ENCODE assay signal across 1 cellular context in the genomic region with DNA sequence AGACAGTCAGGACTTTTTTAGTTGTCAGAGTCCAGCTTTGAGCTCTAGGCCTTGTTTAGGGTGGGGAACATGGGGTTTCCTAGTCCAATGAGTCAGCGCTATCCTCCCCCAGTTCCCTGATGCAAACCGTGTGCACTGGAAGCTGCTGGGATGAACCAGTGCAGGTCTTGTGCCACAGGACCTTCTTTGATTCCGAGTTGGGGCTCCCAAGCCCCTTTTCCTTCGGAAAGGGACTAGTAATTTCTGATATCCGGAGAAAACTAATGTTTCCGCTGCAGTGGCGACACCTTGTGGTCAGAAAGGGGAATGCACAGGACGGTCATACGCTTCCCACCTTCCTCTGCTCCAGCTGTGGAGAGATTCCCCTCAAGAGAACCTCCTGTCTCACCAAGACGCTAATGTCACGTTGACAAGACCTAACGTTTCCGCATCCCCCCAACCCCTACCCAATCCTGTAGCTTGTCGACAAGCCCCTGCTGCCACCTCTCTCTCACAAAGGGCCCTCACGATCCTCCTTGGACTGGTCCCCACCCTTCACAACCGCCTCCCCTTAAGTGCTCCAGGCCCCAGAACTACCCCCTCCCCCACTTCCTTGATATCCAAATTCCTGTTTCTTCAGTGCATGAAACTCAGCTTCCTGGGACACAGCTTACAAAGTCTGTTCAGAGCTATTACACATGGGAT.
TF ChIP-seq lines count a peak whose summit lies in the region.

No MANE protein-coding gene starts in this region.

TF ChIP-seq in K562, 482 proteins besides CTCF, POLR2A, EP300 and RAD21 (continued from another document and continues in another):
- no peak for TF ChIP-seq CAMTA2 (CRISPR knock-in tag; conservative IDR thresholded peaks at IDR 0.05)
- TF ChIP-seq, protein P1, sequence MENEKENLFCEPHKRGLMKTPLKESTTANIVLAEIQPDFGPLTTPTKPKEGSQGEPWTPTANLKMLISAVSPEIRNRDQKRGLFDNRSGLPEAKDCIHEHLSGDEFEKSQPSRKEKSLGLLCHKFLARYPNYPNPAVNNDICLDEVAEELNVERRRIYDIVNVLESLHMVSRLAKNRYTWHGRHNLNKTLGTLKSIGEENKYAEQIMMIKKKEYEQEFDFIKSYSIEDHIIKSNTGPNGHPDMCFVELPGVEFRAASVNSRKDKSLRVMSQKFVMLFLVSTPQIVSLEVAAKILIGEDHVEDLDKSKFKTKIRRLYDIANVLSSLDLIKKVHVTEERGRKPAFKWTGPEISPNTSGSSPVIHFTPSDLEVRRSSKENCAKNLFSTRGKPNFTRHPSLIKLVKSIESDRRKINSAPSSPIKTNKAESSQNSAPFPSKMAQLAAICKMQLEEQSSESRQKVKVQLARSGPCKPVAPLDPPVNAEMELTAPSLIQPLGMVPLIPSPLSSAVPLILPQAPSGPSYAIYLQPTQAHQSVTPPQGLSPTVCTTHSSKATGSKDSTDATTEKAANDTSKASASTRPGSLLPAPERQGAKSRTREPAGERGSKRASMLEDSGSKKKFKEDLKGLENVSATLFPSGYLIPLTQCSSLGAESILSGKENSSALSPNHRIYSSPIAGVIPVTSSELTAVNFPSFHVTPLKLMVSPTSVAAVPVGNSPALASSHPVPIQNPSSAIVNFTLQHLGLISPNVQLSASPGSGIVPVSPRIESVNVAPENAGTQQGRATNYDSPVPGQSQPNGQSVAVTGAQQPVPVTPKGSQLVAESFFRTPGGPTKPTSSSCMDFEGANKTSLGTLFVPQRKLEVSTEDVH (IDR thresholded peaks at IDR 0.05; ENCODE audit: low read depth, partially characterized antibody) = no peak
- TF ChIP-seq, protein P2, sequence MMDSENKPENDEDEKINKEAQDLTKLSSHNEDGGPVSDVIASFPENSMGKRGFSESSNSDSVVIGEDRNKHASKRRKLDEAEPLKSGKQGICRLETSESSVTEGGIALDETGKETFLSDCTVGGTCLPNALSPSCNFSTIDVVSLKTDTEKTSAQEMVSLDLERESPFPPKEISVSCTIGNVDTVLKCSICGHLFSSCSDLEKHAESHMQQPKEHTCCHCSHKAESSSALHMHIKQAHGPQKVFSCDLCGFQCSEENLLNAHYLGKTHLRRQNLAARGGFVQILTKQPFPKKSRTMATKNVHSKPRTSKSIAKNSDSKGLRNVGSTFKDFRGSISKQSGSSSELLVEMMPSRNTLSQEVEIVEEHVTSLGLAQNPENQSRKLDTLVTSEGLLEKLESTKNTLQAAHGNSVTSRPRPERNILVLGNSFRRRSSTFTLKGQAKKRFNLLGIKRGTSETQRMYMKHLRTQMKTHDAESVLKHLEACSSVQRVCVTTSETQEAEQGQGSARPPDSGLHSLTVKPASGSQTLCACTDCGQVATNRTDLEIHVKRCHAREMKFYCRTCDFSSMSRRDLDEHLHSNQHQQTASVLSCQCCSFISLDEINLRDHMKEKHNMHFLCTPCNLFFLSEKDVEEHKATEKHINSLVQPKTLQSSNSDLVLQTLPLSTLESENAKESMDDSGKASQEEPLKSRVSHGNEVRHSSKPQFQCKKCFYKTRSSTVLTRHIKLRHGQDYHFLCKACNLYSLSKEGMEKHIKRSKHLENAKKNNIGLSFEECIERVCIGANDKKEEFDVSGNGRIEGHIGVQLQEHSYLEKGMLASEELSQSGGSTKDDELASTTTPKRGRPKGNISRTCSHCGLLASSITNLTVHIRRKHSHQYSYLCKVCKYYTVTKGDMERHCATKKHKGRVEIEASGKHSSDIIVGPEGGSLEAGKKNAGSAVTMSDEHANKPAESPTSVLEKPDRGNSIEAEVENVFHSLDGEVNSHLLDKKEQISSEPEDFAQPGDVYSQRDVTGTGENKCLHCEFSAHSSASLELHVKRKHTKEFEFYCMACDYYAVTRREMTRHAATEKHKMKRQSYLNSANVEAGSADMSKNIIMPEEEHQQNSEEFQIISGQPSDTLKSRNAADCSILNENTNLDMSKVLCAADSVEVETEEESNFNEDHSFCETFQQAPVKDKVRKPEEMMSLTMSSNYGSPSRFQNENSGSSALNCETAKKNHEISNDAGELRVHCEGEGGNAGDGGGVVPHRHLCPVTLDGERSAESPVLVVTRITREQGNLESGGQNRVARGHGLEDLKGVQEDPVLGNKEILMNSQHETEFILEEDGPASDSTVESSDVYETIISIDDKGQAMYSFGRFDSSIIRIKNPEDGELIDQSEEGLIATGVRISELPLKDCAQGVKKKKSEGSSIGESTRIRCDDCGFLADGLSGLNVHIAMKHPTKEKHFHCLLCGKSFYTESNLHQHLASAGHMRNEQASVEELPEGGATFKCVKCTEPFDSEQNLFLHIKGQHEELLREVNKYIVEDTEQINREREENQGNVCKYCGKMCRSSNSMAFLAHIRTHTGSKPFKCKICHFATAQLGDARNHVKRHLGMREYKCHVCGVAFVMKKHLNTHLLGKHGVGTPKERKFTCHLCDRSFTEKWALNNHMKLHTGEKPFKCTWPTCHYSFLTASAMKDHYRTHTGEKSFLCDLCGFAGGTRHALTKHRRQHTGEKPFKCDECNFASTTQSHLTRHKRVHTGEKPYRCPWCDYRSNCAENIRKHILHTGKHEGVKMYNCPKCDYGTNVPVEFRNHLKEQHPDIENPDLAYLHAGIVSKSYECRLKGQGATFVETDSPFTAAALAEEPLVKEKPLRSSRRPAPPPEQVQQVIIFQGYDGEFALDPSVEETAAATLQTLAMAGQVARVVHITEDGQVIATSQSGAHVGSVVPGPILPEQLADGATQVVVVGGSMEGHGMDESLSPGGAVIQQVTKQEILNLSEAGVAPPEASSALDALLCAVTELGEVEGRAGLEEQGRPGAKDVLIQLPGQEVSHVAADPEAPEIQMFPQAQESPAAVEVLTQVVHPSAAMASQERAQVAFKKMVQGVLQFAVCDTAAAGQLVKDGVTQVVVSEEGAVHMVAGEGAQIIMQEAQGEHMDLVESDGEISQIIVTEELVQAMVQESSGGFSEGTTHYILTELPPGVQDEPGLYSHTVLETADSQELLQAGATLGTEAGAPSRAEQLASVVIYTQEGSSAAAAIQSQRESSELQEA (IDR thresholded peaks at IDR 0.05; ENCODE audit: low read depth) = no peak
- TF ChIP-seq, protein P3, sequence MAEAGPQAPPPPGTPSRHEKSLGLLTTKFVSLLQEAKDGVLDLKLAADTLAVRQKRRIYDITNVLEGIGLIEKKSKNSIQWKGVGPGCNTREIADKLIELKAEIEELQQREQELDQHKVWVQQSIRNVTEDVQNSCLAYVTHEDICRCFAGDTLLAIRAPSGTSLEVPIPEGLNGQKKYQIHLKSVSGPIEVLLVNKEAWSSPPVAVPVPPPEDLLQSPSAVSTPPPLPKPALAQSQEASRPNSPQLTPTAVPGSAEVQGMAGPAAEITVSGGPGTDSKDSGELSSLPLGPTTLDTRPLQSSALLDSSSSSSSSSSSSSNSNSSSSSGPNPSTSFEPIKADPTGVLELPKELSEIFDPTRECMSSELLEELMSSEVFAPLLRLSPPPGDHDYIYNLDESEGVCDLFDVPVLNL (CRISPR knock-in tag; IDR thresholded peaks at IDR 0.05; ENCODE audit: low read depth) = no peak
- TF ChIP-seq NFRKB (IDR thresholded peaks at IDR 0.05; ENCODE audit: low read depth) = no peak
- TF ChIP-seq, protein P4, sequence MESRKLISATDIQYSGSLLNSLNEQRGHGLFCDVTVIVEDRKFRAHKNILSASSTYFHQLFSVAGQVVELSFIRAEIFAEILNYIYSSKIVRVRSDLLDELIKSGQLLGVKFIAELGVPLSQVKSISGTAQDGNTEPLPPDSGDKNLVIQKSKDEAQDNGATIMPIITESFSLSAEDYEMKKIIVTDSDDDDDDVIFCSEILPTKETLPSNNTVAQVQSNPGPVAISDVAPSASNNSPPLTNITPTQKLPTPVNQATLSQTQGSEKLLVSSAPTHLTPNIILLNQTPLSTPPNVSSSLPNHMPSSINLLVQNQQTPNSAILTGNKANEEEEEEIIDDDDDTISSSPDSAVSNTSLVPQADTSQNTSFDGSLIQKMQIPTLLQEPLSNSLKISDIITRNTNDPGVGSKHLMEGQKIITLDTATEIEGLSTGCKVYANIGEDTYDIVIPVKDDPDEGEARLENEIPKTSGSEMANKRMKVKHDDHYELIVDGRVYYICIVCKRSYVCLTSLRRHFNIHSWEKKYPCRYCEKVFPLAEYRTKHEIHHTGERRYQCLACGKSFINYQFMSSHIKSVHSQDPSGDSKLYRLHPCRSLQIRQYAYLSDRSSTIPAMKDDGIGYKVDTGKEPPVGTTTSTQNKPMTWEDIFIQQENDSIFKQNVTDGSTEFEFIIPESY (CRISPR knock-in tag; IDR thresholded peaks at IDR 0.05) = no peak
- no peak for TF ChIP-seq ZNF274 (IDR thresholded peaks at IDR 0.05; ENCODE audit: borderline replicate concordance, low read depth, low read length)
- TF ChIP-seq NCOA2 (IDR thresholded peaks at IDR 0.05; ENCODE audit: partially characterized antibody in 2 of 2) = no peak
- TF ChIP-seq PHF8 (IDR thresholded peaks at IDR 0.05; ENCODE audit: borderline replicate concordance, low read length) = no peak
- TF ChIP-seq TEAD1 (CRISPR knock-in tag; IDR thresholded peaks at IDR 0.05) = no peak
- TF ChIP-seq RBM22 (IDR thresholded peaks at IDR 0.05; ENCODE audit: low read depth, low read length, poor library complexity, severe bottlenecking) = no peak
- TF ChIP-seq ZZZ3 (IDR thresholded peaks at IDR 0.05) = no peak
- no peak for TF ChIP-seq SMAD4 (CRISPR knock-in tag; conservative IDR thresholded peaks at IDR 0.05)
- no peak for TF ChIP-seq CXXC5 (CRISPR knock-in tag; IDR thresholded peaks at IDR 0.05)
- no peak for TF ChIP-seq SIRT6 (IDR thresholded peaks at IDR 0.05; ENCODE audit: low read depth, low read length)
- TF ChIP-seq, protein P5, sequence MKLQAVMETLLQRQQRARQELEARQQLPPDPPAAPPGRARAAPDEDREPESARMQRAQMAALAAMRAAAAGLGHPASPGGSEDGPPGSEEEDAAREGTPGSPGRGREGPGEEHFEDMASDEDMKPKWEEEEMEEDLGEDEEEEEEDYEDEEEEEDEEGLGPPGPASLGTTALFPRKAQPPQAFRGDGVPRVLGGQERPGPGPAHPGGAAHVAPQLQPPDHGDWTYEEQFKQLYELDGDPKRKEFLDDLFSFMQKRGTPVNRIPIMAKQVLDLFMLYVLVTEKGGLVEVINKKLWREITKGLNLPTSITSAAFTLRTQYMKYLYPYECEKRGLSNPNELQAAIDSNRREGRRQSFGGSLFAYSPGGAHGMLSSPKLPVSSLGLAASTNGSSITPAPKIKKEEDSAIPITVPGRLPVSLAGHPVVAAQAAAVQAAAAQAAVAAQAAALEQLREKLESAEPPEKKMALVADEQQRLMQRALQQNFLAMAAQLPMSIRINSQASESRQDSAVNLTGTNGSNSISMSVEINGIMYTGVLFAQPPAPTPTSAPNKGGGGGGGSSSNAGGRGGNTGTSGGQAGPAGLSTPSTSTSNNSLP (IDR thresholded peaks at IDR 0.05; ENCODE audit: borderline replicate concordance, low read depth, low read length) = no peak
- no peak for TF ChIP-seq ZNF707 (CRISPR knock-in tag; conservative IDR thresholded peaks at IDR 0.05)
- TF ChIP-seq POU5F1 (IDR thresholded peaks at IDR 0.05; ENCODE audit: borderline replicate concordance, low read depth, low read length, partially characterized antibody) = no peak
- TF ChIP-seq SETDB1 (IDR thresholded peaks at IDR 0.05; ENCODE audit: low read length) = no peak
- TF ChIP-seq, protein P6, sequence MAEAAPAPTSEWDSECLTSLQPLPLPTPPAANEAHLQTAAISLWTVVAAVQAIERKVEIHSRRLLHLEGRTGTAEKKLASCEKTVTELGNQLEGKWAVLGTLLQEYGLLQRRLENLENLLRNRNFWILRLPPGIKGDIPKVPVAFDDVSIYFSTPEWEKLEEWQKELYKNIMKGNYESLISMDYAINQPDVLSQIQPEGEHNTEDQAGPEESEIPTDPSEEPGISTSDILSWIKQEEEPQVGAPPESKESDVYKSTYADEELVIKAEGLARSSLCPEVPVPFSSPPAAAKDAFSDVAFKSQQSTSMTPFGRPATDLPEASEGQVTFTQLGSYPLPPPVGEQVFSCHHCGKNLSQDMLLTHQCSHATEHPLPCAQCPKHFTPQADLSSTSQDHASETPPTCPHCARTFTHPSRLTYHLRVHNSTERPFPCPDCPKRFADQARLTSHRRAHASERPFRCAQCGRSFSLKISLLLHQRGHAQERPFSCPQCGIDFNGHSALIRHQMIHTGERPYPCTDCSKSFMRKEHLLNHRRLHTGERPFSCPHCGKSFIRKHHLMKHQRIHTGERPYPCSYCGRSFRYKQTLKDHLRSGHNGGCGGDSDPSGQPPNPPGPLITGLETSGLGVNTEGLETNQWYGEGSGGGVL (CRISPR knock-in tag; IDR thresholded peaks at IDR 0.05) = no peak
- TF ChIP-seq HDAC6 (IDR thresholded peaks at IDR 0.05; ENCODE audit: low read depth, low read length) = no peak
- TF ChIP-seq, protein P7, sequence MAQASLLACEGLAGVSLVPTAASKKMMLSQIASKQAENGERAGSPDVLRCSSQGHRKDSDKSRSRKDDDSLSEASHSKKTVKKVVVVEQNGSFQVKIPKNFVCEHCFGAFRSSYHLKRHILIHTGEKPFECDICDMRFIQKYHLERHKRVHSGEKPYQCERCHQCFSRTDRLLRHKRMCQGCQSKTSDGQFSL (CRISPR knock-in tag; IDR thresholded peaks at IDR 0.05) = no peak
- TF ChIP-seq, protein P7 (tag; IDR thresholded peaks at IDR 0.05) = no peak
- TF ChIP-seq MAFK (IDR thresholded peaks at IDR 0.05; ENCODE audit: low read length) = no peak
- TF ChIP-seq BRF1 (IDR thresholded peaks at IDR 0.05; ENCODE audit: borderline replicate concordance, extremely low read depth, insufficient read length) = no peak
- no peak for TF ChIP-seq EGR1 (conservative IDR thresholded peaks at IDR 0.05)
- TF ChIP-seq ZNF212 (CRISPR knock-in tag; IDR thresholded peaks at IDR 0.05) = no peak
- no peak for TF ChIP-seq ZNF12 (CRISPR knock-in tag; IDR thresholded peaks at IDR 0.05)
- TF ChIP-seq, protein P8, sequence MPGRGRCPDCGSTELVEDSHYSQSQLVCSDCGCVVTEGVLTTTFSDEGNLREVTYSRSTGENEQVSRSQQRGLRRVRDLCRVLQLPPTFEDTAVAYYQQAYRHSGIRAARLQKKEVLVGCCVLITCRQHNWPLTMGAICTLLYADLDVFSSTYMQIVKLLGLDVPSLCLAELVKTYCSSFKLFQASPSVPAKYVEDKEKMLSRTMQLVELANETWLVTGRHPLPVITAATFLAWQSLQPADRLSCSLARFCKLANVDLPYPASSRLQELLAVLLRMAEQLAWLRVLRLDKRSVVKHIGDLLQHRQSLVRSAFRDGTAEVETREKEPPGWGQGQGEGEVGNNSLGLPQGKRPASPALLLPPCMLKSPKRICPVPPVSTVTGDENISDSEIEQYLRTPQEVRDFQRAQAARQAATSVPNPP (IDR thresholded peaks at IDR 0.05; ENCODE audit: borderline replicate concordance, insufficient read depth, insufficient read length) = no peak
- no peak for TF ChIP-seq ELF4 (CRISPR knock-in tag; IDR thresholded peaks at IDR 0.05)
- TF ChIP-seq ZNF24 (IDR thresholded peaks at IDR 0.05) = no peak
- TF ChIP-seq, protein P9, sequence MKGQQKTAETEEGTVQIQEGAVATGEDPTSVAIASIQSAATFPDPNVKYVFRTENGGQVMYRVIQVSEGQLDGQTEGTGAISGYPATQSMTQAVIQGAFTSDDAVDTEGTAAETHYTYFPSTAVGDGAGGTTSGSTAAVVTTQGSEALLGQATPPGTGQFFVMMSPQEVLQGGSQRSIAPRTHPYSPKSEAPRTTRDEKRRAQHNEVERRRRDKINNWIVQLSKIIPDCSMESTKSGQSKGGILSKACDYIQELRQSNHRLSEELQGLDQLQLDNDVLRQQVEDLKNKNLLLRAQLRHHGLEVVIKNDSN (CRISPR knock-in tag; IDR thresholded peaks at IDR 0.05) = no peak
- TF ChIP-seq BRD4 (IDR thresholded peaks at IDR 0.05) = no peak
- TF ChIP-seq PML (IDR thresholded peaks at IDR 0.05; ENCODE audit: low read length) = no peak
- no peak for TF ChIP-seq ZSCAN32 (CRISPR knock-in tag; IDR thresholded peaks at IDR 0.05)
- TF ChIP-seq KAT8 (IDR thresholded peaks at IDR 0.05; ENCODE audit: low read depth) = no peak
- no peak for TF ChIP-seq RAD51 (IDR thresholded peaks at IDR 0.05; ENCODE audit: borderline replicate concordance, low read depth)
